9 cellular contexts compared by ENCODE assay signal in the genomic region with DNA sequence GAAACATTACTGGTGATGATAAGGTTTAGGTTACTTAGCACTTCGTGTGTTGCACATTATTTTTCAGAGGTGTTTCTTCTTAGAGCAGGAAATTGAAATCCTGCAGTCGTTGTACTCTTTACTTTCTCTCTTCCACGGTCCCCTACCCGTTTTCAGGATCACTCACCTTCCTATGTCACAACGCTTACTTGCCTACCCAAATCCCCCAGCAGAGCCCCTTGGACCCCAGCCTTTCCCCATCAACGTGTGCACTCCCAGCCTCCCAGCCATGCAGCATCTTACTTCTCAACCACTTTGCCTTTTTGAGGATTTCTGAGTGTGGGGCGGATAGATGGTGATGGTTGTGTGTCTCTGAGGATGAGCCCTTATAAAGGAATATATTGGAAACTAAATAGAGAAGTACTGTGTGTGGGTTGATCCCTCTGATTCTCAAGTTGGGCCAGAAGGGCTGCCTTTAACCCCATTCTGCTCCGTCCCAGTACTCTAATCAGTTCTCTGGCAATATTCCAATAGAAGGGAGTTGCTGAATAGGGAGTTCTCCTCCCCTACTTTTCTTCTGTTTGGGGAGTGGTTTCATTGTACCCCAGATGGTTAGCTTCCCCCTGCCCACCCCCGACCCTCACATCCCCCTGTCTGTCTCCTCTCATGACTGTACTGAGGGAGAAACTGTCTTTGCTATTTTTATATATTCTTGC. TPM values are rescaled to one million over a fixed set of nuclear protein-coding genes. Genes with fewer than 3 reads are reported as not detected.
A peak's percentile ranks its signal among the peaks of the same experiment; 100 is the strongest.
DNase-seq lines count a peak whose midpoint lies in the region; ATAC-seq, FAIRE-seq and TF ChIP-seq lines count a peak whose summit lies in the region.
"Had no signal": no experiment of that assay in that cellular context is flagged by ENCODE, and none has a peak within 500 bp of the region (broad histone marks: within the 10 kb centered on the region; RNA-seq: fewer than 3 reads in every experiment).

No MANE protein-coding gene starts in this region.

- TF ChIP-seq CTCF in bronchial epithelial cell (IDR thresholded peaks at IDR 0.05; ENCODE audit: insufficient read depth, low read length, severe bottlenecking), result no peak
- TF ChIP-seq CTCF in lower lobe of right lung (IDR thresholded peaks at IDR 0.05), result no peak
- no peak for TF ChIP-seq CTCF in uterus (IDR thresholded peaks at IDR 0.05)

- H3K9me3 ChIP-seq in lower lobe of right lung (no peaks in the 10 kb centered on the region), uterus (no peaks in the 10 kb centered on the region)

- H3K4me1 ChIP-seq in lower lobe of right lung, result peaks cover 14% of the 10 kb centered on the region
- no peaks in the 10 kb centered on the region for H3K4me1 ChIP-seq in uterus

- FAIRE-seq in bronchial epithelial cell (lab: Jason Lieb, UNC), result no peak

- H3K9me3 Mint-ChIP-seq in activated naive CD4-positive, alpha-beta T cell treated with anti-CD3 and anti-CD28 coated beads for 36 hours, result no peaks in the 10 kb centered on the region

- peak; percentile 6 for DNase-seq in activated naive CD4-positive, alpha-beta T cell treated with anti-CD3 and anti-CD28 coated beads for 36 hours
- DNase-seq in activated naive CD4-positive, alpha-beta T cell treated with Interleukin-2 at 50 U/mL for 16 hours, result no peak
- DNase-seq in bronchial epithelial cell (ENCODE audit: low read depth) (no peak), lower lobe of right lung (no peak), uterus (no peak), NCI-H1694 treated with DMSO at 0.1 percent for 48 hours (lab: John Stamatoyannopoulos, UW) (no peak)
- DNase-seq: cortex of kidney had no signal

- H3K4me3 ChIP-seq in bronchial epithelial cell (ENCODE audit: low read depth, low read length) (peak overlapping the region; percentile 57), lower lobe of right lung (peak overlapping the region; percentile 59), uterus (peak overlapping the region; percentile 26 to 59)

- H3K27me3 Mint-ChIP-seq in activated naive CD4-positive, alpha-beta T cell treated with anti-CD3 and anti-CD28 coated beads for 36 hours (ENCODE audit: low read depth), result no peaks in the 10 kb centered on the region

- H3K36me3 ChIP-seq in bronchial epithelial cell (ENCODE audit: control insufficient read depth, insufficient read depth, low read length), result no peaks in the 10 kb centered on the region
- no peaks in the 10 kb centered on the region for H3K36me3 ChIP-seq in lower lobe of right lung
- no peaks in the 10 kb centered on the region for H3K36me3 ChIP-seq in uterus

- ATAC-seq in lower lobe of right lung (peak; percentile 16 to 19), GM19397 (IDR thresholded peaks at IDR 0.05; ENCODE audit: unreplicated experiment) (no peak), GM18511 (IDR thresholded peaks at IDR 0.05; ENCODE audit: unreplicated experiment) (no peak)

- no peaks in the 10 kb centered on the region for H3K27me3 ChIP-seq in bronchial epithelial cell (ENCODE audit: control insufficient read depth, insufficient read depth, low read length)
- no peaks in the 10 kb centered on the region for H3K27me3 ChIP-seq in lower lobe of right lung (ENCODE audit: low read depth)
- H3K27me3 ChIP-seq in uterus, result no peaks in the 10 kb centered on the region

- no peak for TF ChIP-seq POLR2A in uterus (IDR thresholded peaks at IDR 0.05)

- H3K27ac ChIP-seq in lower lobe of right lung (peak overlapping the region; percentile 89), uterus (peak overlapping the region; percentile 92 to 94)

- H3K36me3 Mint-ChIP-seq in activated naive CD4-positive, alpha-beta T cell treated with anti-CD3 and anti-CD28 coated beads for 36 hours (ENCODE audit: low read depth), result no peaks in the 10 kb centered on the region

- CTCF ChIA-PET in activated naive CD4-positive, alpha-beta T cell treated with anti-CD3 and anti-CD28 coated beads for 36 hours (lab: Charles Lee), result no interaction called here

- H3K4me1 Mint-ChIP-seq in activated naive CD4-positive, alpha-beta T cell treated with anti-CD3 and anti-CD28 coated beads for 36 hours (ENCODE audit: low read depth), result peaks cover 53% of the 10 kb centered on the region

- H3K27ac Mint-ChIP-seq in activated naive CD4-positive, alpha-beta T cell treated with anti-CD3 and anti-CD28 coated beads for 36 hours, result peak overlapping the region; percentile 73

- intact Hi-C loops in activated naive CD4-positive, alpha-beta T cell treated with anti-CD3 and anti-CD28 coated beads for 36 hours (cut with micrococcal nuclease), result loop anchor here (1.0 to 10.0 kb wide), 8 partner anchors 50 to 1342 kb away; partner anchors contain the start of genes ATG4A, NCBP2L and PSMD10
- intact Hi-C loops in lower lobe of right lung (cut with DNase I), result no loop called here
- intact Hi-C loops in uterus (cut with DNase I; ENCODE audit: low total_unique reads), result no loop called here

- H3K4me3 Mint-ChIP-seq in activated naive CD4-positive, alpha-beta T cell treated with anti-CD3 and anti-CD28 coated beads for 36 hours, result peak overlapping the region; percentile 77

RNA-seq across cellular contexts. Expression of gene MID2, which starts 1.6 kb away (rescaled TPM):
- 10 to 100 TPM in 1 of 2 experiments, 1 to 10 TPM in 1; 8.6 to 10.5 TPM for total RNA-seq in activated naive CD4-positive, alpha-beta T cell treated with anti-CD3 and anti-CD28 coated beads for 36 hours
- total RNA-seq in bronchial epithelial cell (21.9 and 28.8 TPM in 2 replicates), lower lobe of right lung (20.3 TPM), uterus (10 to 100 TPM in 3 of 4 donors, 1 to 10 TPM in 1; 8.5 to 53.4 (median 40.7) TPM)

RNA-seq across cellular contexts. Expression of gene NCBP2L, which starts 49.8 kb away (rescaled TPM):
- total RNA-seq in activated naive CD4-positive, alpha-beta T cell treated with anti-CD3 and anti-CD28 coated beads for 36 hours, result not detected
- total RNA-seq in bronchial epithelial cell, result not detected in 2 replicates
- total RNA-seq in lower lobe of right lung, result not detected
- total RNA-seq in uterus, result not detected

RNA-seq across cellular contexts. Expression of gene TSC22D3, which starts 51.7 kb away (rescaled TPM):
- total RNA-seq in activated naive CD4-positive, alpha-beta T cell treated with anti-CD3 and anti-CD28 coated beads for 36 hours, result 10 to 100 TPM; 28.0 to 29.2 TPM
- total RNA-seq in bronchial epithelial cell (83.5 and 84.7 TPM in 2 replicates), lower lobe of right lung (350 TPM), uterus (100 to 1,000 TPM; 101 to 786 (median 475) TPM)

Comparison
In these comparisons a context has a peak if more than half of its experiments do, and no peak if none do; other contexts are left out.
1. ATAC-seq: peak in lower lobe of right lung (2 of 2); none in GM19397 (single experiment) and GM18511 (single experiment).
2. Peak in every context shown above with its lines, with median percentiles within 50 percentile points of each other: H3K4me3 ChIP-seq.